1 cellular context compared by ENCODE assay signal in the genomic region with DNA sequence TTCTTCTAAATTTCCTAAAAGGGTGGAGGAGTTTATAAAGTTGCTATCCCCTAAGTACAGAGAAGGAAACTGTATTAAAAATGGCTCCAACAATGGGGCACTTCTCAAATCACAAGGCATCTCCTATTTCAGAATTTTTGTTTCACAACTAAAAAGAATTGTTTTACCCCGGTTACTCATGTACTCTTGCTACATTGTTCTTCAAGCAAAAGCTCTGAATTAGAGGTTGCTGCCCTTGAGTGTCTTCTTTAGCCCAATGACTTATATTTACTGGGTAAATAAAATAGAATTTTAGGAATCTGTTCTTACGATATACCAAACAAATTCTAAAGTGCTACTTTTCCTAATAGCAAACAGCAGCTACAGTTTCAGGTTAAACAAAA.
TF ChIP-seq lines count a peak whose summit lies in the region.

No MANE protein-coding gene starts in this region.

TF ChIP-seq in GM23338, 12 proteins besides CTCF, POLR2A, EP300 and RAD21 (continued from another document):
- TF ChIP-seq, protein P1, sequence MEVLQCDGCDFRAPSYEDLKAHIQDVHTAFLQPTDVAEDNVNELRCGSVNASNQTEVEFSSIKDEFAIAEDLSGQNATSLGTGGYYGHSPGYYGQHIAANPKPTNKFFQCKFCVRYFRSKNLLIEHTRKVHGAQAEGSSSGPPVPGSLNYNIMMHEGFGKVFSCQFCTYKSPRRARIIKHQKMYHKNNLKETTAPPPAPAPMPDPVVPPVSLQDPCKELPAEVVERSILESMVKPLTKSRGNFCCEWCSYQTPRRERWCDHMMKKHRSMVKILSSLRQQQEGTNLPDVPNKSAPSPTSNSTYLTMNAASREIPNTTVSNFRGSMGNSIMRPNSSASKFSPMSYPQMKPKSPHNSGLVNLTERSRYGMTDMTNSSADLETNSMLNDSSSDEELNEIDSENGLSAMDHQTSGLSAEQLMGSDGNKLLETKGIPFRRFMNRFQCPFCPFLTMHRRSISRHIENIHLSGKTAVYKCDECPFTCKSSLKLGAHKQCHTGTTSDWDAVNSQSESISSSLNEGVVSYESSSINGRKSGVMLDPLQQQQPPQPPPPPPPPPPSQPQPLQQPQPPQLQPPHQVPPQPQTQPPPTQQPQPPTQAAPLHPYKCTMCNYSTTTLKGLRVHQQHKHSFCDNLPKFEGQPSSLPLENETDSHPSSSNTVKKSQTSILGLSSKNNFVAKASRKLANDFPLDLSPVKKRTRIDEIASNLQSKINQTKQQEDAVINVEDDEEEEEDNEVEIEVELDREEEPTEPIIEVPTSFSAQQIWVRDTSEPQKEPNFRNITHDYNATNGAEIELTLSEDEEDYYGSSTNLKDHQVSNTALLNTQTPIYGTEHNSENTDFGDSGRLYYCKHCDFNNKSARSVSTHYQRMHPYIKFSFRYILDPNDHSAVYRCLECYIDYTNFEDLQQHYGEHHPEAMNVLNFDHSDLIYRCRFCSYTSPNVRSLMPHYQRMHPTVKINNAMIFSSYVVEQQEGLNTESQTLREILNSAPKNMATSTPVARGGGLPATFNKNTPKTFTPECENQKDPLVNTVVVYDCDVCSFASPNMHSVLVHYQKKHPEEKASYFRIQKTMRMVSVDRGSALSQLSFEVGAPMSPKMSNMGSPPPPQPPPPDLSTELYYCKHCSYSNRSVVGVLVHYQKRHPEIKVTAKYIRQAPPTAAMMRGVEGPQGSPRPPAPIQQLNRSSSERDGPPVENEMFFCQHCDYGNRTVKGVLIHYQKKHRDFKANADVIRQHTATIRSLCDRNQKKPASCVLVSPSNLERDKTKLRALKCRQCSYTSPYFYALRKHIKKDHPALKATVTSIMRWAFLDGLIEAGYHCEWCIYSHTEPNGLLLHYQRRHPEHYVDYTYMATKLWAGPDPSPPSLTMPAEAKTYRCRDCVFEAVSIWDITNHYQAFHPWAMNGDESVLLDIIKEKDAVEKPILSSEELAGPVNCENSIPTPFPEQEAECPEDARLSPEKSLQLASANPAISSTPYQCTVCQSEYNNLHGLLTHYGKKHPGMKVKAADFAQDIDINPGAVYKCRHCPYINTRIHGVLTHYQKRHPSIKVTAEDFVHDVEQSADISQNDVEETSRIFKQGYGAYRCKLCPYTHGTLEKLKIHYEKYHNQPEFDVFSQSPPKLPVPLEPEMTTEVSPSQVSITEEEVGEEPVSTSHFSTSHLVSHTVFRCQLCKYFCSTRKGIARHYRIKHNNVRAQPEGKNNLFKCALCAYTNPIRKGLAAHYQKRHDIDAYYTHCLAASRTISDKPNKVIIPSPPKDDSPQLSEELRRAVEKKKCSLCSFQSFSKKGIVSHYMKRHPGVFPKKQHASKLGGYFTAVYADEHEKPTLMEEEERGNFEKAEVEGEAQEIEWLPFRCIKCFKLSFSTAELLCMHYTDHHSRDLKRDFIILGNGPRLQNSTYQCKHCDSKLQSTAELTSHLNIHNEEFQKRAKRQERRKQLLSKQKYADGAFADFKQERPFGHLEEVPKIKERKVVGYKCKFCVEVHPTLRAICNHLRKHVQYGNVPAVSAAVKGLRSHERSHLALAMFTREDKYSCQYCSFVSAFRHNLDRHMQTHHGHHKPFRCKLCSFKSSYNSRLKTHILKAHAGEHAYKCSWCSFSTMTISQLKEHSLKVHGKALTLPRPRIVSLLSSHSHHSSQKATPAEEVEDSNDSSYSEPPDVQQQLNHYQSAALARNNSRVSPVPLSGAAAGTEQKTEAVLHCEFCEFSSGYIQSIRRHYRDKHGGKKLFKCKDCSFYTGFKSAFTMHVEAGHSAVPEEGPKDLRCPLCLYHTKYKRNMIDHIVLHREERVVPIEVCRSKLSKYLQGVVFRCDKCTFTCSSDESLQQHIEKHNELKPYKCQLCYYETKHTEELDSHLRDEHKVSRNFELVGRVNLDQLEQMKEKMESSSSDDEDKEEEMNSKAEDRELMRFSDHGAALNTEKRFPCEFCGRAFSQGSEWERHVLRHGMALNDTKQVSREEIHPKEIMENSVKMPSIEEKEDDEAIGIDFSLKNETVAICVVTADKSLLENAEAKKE (CRISPR knock-in tag; IDR thresholded peaks at IDR 0.05) = no peak
- TF ChIP-seq EZH2 (IDR thresholded peaks at IDR 0.05; ENCODE audit: low read depth, unreplicated experiment) (no peak), ZNF114 (CRISPR knock-in tag; IDR thresholded peaks at IDR 0.05) (no peak), ZNF331 (CRISPR knock-in tag; IDR thresholded peaks at IDR 0.05; ENCODE audit: low read depth) (no peak), JUNB (IDR thresholded peaks at IDR 0.05; ENCODE audit: unreplicated experiment) (no peak), EZH2phosphoT487 (IDR thresholded peaks at IDR 0.05; ENCODE audit: unreplicated experiment) (no peak)
- TF ChIP-seq, protein P2, sequence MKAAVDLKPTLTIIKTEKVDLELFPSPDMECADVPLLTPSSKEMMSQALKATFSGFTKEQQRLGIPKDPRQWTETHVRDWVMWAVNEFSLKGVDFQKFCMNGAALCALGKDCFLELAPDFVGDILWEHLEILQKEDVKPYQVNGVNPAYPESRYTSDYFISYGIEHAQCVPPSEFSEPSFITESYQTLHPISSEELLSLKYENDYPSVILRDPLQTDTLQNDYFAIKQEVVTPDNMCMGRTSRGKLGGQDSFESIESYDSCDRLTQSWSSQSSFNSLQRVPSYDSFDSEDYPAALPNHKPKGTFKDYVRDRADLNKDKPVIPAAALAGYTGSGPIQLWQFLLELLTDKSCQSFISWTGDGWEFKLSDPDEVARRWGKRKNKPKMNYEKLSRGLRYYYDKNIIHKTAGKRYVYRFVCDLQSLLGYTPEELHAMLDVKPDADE (IDR thresholded peaks at IDR 0.05) = no peak
